In genomic region chr2:68252407-68253210, GRCh38 we compare ENCODE assay signal across 8 cellular contexts.
DNase-seq lines count a peak whose midpoint lies in the region; ATAC-seq and FAIRE-seq lines count a peak whose summit lies in the region.

TSS of gene PPP3R1 (minus strand) at chr2:68252532. CDS start at chr2:68252127, 405 bp downstream.

- peak; percentile 98 for DNase-seq in COLO668 (lab: John Stamatoyannopoulos, UW; ENCODE audit: unreplicated experiment)
- DNase-seq in HTR-8/SVneo (ENCODE audit: insufficient read length, low spot score) = peak; percentile 88
- peak; percentile 93 for DNase-seq in NOMO-1 treated with DMSO at 0.1 percent for 48 hours (lab: John Stamatoyannopoulos, UW; ENCODE audit: unreplicated experiment)
- peak; percentile 74 to 94 (median 88) for DNase-seq in activated CD8-positive, alpha-beta memory T cell treated with anti-CD3 and anti-CD28 coated beads for 48 hours (ENCODE audit: low read depth in 2 of 3, low spot score in 2 of 3)
- peak; percentile 91 to 93 (median 92) for DNase-seq in effector memory CD8-positive, alpha-beta T cell
- peak; percentile 87 to 89 for DNase-seq in memory B cell (ENCODE audit: low spot score in 2 of 2)
- peak; percentile 90 for DNase-seq in stimulated activated CD8-positive, alpha-beta memory T cell treated with anti-CD3 and anti-CD28 coated beads, Interleukin-12 subunit alpha, Interleukin-12 subunit beta, amount 100 ng/mL, for 1 hour (ENCODE audit: low read depth)

- H3K27ac Mint-ChIP-seq in effector memory CD8-positive, alpha-beta T cell = peak within 1 kb of the TSS in 1 of 2 donors; percentile 99
- H3K27ac Mint-ChIP-seq in memory B cell = peak within 1 kb of the TSS; percentile 93

- H3K4me3 Mint-ChIP-seq in effector memory CD8-positive, alpha-beta T cell = peak within 1 kb of the TSS in 1 of 2 donors; percentile 98
- peak within 1 kb of the TSS; percentile 97 for H3K4me3 Mint-ChIP-seq in memory B cell

- H3K36me3 Mint-ChIP-seq in effector memory CD8-positive, alpha-beta T cell (ENCODE audit: insufficient read depth) = peaks cover 35% of the 10 kb centered on the region
- H3K36me3 Mint-ChIP-seq in memory B cell = peaks cover 5% of the 10 kb centered on the region

- FAIRE-seq in HTR-8/SVneo (lab: Jason Lieb, UNC) = peak; percentile 96

- H3K27me3 Mint-ChIP-seq in effector memory CD8-positive, alpha-beta T cell = no peaks in the 10 kb centered on the region
- no peaks in the 10 kb centered on the region for H3K27me3 Mint-ChIP-seq in memory B cell

- H3K9me3 Mint-ChIP-seq in effector memory CD8-positive, alpha-beta T cell = no peaks in the 10 kb centered on the region
- H3K9me3 Mint-ChIP-seq in memory B cell = no peaks in the 10 kb centered on the region

- ATAC-seq in GM21360 (IDR thresholded peaks at IDR 0.05; ENCODE audit: unreplicated experiment) = peak; percentile 75
- peak; percentile 77 for ATAC-seq in effector memory CD8-positive, alpha-beta T cell (replicated peaks)
- ATAC-seq in memory B cell (ENCODE audit: low read depth) = peak; percentile 76

- H3K4me1 Mint-ChIP-seq in effector memory CD8-positive, alpha-beta T cell (ENCODE audit: low read depth in 2 of 2) = peaks cover 17 to 37% of the 10 kb centered on the region in 2 donors
- peaks cover 23% of the 10 kb centered on the region for H3K4me1 Mint-ChIP-seq in memory B cell

Comparison
In these comparisons a context has a peak if more than half of its experiments do, and no peak if none do; other contexts are left out.
1. Peak in every context shown above with its lines: DNase-seq and ATAC-seq.